ENCODE assay signal across 15 cellular contexts in the genomic region with DNA sequence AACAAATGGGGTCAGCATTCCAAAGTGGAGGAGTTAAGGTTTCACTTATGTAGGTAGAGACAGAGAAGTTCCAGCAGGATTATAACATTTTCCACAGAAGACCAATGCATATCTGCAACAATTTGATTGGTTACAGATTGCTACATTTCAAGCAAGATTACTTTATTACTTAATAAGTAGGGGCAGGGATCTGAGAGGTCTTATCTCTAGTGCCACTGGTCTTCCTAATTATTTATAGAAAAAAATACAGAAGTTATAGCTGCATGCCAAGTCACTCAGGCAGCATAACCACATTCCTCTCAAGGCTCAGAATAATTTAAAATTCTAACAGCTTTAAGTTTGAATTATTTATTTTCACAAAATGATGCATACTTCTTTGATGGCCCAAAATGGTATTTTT.
"Had no signal": no experiment of that assay in that cellular context is flagged by ENCODE, and none has a peak within 500 bp of the region (broad histone marks: within the 10 kb centered on the region; RNA-seq: fewer than 3 reads in every experiment).

No MANE protein-coding gene starts in this region.

- DNase-seq: activated CD8-positive, alpha-beta memory T cell treated with anti-CD3 and anti-CD28 coated beads for 24 hours; activated CD8-positive, alpha-beta memory T cell treated with anti-CD3 and anti-CD28 coated beads, Interleukin-2, amount 50 U/mL, for 4 hours; activated T-cell treated with anti-CD3 and anti-CD28 coated beads, Interleukin-2, amount 50 U/mL, for 24 hours; dorsolateral prefrontal cortex; effector memory CD8-positive, alpha-beta T cell; mesenchymal stem cell; ovary; stimulated activated CD4-positive, alpha-beta T cell treated with anti-CD3 and anti-CD28 coated beads, Interleukin-4, amount 100 ng/mL, for 24 hours; stimulated activated naive CD4-positive, alpha-beta T cell treated with Interleukin-2 at 50 U/mL for 16 hours had no signal

- H3K4me3 ChIP-seq: adrenal gland, breast epithelium, dorsolateral prefrontal cortex, ovary, prostate gland, right atrium auricular region, thoracic aorta, vagina had no signal

- H3K27ac ChIP-seq: breast epithelium, ovary, prostate gland, right atrium auricular region, thoracic aorta, vagina had no signal
